Comparison of ENCODE assay signal across 24 cellular contexts in genomic region chr9:4287386-4287785, GRCh38.
"Had no signal": no experiment of that assay in that cellular context is flagged by ENCODE, and none has a peak within 500 bp of the region (broad histone marks: within the 10 kb centered on the region; RNA-seq: fewer than 3 reads in every experiment).

No MANE protein-coding gene starts in this region.

- H3K36me3 Mint-ChIP-seq: immature natural killer cell; natural killer cell treated with Interleukin-12 subunit alpha and Interleukin-12 subunit beta and Interleukin-15 and Interleukin-18, amount 100 ng/mL, for 72 hours; stimulated activated naive B cell treated with anti-CD40 and anti-IgM and Interleukin-4, amounts not matched to agents 10 μg/mL and 1 μg/mL and 100 μg/mL, for 72 hours had no signal

- H3K4me3 Mint-ChIP-seq: immature natural killer cell; naive thymus-derived CD4-positive, alpha-beta T cell; natural killer cell treated with Interleukin-12 subunit alpha and Interleukin-12 subunit beta and Interleukin-15 and Interleukin-18, amount 100 ng/mL, for 72 hours; stimulated activated naive B cell treated with anti-CD40 and anti-IgM and Interleukin-4, amounts not matched to agents 10 μg/mL and 1 μg/mL and 100 μg/mL, for 72 hours had no signal

- H3K27me3 Mint-ChIP-seq: progenitor cell of endocrine pancreas had no signal

- H3K27ac Mint-ChIP-seq: immature natural killer cell; naive thymus-derived CD4-positive, alpha-beta T cell; natural killer cell treated with Interleukin-12 subunit alpha and Interleukin-12 subunit beta and Interleukin-15 and Interleukin-18, amount 100 ng/mL, for 72 hours; progenitor cell of endocrine pancreas; stimulated activated naive B cell treated with anti-CD40 and anti-IgM and Interleukin-4, amounts not matched to agents 10 μg/mL and 1 μg/mL and 100 μg/mL, for 72 hours had no signal

- H3K4me2 ChIP-seq: smooth muscle cell had no signal

- H3K4me1 Mint-ChIP-seq: immature natural killer cell had no signal

- H3K4me3 ChIP-seq: left lung, lung, mucosa of descending colon, ovary, right atrium auricular region, right lobe of liver, smooth muscle cell, stomach, testis, tibial artery, upper lobe of right lung had no signal

- DNase-seq: hypothalamus; immature natural killer cell; kidney; left colon; left lung; midbrain; mucosa of descending colon; naive thymus-derived CD4-positive, alpha-beta T cell; ovary; right lobe of liver; stimulated activated CD4-positive, alpha-beta T cell treated with anti-CD3 and anti-CD28 coated beads, Interleukin-1b, Interleukin-23, amount 100 ng/mL, for 48 hours; stimulated activated CD4-positive, alpha-beta T cell treated with anti-CD3 and anti-CD28 coated beads, Interleukin-2, amount 100 ng/mL, for 48 hours; stimulated activated CD4-positive, alpha-beta T cell treated with anti-CD3 and anti-CD28 coated beads, Interleukin-4, amount 100 ng/mL, for 4 hours; stimulated activated naive B cell treated with anti-CD40 and anti-IgM and Interleukin-4, amounts not matched to agents 10 μg/mL and 1 μg/mL and 100 μg/mL, for 72 hours; stimulated activated naive CD8-positive, alpha-beta T cell treated with anti-CD3 and anti-CD28 coated beads, Interleukin-15, Interleukin-2, amounts not matched to agents 100 U/mL and 50 U/mL, for 24 hours; stomach; testis; tibial artery; upper lobe of right lung had no signal

- H3K9me3 Mint-ChIP-seq: natural killer cell treated with Interleukin-12 subunit alpha and Interleukin-12 subunit beta and Interleukin-15 and Interleukin-18, amount 100 ng/mL, for 72 hours; stimulated activated naive B cell treated with anti-CD40 and anti-IgM and Interleukin-4, amounts not matched to agents 10 μg/mL and 1 μg/mL and 100 μg/mL, for 72 hours had no signal

- H3K27ac ChIP-seq: left lung, ovary, right atrium auricular region, right lobe of liver, stomach, testis, tibial artery, upper lobe of right lung had no signal

- H3K9me3 ChIP-seq: left lung, mucosa of descending colon, ovary, right atrium auricular region, right lobe of liver, stomach, testis, tibial artery, upper lobe of right lung had no signal

- H3K27me3 ChIP-seq: left lung, ovary, right atrium auricular region, right lobe of liver, stomach, testis, tibial artery, upper lobe of right lung had no signal

- H3K4me1 ChIP-seq: right atrium auricular region, stomach, testis had no signal

- H3K36me3 ChIP-seq: ovary, right atrium auricular region, right lobe of liver, tibial artery, upper lobe of right lung had no signal
